Comparison of ENCODE assay signal across 9 cellular contexts in the genomic region with DNA sequence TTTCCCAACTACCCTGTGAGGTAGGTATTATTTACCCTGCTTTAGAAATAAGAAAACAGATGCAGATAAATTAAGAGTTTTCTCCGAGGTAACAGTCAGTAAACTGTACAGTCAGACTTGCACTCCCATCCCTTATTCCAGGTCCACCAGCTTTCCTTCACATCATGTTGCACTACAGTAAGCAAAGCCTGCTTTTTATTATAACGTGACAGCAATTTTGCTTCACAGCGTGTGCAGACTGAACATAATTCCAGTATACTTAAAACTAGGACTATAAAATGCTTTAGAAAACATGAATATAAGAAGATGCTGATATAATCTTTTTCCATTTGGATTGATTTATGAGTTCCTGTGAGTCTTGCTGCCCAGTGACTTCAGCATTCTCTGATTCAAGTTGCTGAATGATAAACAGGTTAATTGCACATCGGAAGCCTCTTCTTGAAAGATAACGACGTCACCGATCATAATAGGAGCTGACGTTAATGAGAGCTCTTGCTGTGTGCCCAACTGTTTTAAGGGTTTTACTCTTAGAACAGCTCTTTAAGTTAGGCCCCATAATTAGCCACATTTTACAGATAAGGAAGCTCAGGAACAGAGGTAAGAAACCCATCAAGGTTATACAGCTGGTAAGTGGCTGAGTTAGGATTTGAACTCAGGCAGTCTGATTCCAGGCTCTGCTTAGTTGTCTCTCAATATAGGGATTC. TPM values are rescaled to one million over a fixed set of nuclear protein-coding genes. Genes with fewer than 3 reads are reported as not detected.
DNase-seq lines count a peak whose midpoint lies in the region; FAIRE-seq and TF ChIP-seq lines count a peak whose summit lies in the region.
"Had no signal": no experiment of that assay in that cellular context is flagged by ENCODE, and none has a peak within 500 bp of the region (broad histone marks: within the 10 kb centered on the region; RNA-seq: fewer than 3 reads in every experiment).

No MANE protein-coding gene starts in this region.

- TF ChIP-seq CTCF in D721Med (IDR thresholded peaks at IDR 0.05; ENCODE audit: insufficient read depth, missing control alignments) = no peak

- FAIRE-seq in D721Med (lab: Jason Lieb, UNC) = no peak
- FAIRE-seq: A204.1 had no signal

- DNase-seq in DMS 273 (lab: John Stamatoyannopoulos, UW; ENCODE audit: unreplicated experiment) = peak; percentile 70
- no peak for DNase-seq in DMS 273 treated with DMSO at 0.1 percent for 48 hours (lab: John Stamatoyannopoulos, UW)
- peak; percentile 72 for DNase-seq in NCI-H146 treated with DMSO at 0.1 percent for 48 hours (lab: John Stamatoyannopoulos, UW; ENCODE audit: unreplicated experiment)
- peak; percentile 10 for DNase-seq in cerebellum (ENCODE audit: low spot score)
- peak; percentile 18 for DNase-seq in myocyte (ENCODE audit: low read depth)
- DNase-seq in anterior cingulate cortex (lab: John Stamatoyannopoulos, UW) = no peak
- DNase-seq in D721Med (ENCODE audit: insufficient read length, low spot score) = no peak
- DNase-seq in inferior parietal cortex (ENCODE audit: extremely low spot score) = no peak

RNA-seq across cellular contexts. Expression of a gene that starts 1.4 kb away (rescaled TPM):
- total RNA-seq in cerebellum (50.4 TPM), myocyte (24.5 and 26.7 TPM in 2 replicates)
- 21.4 TPM for polyA plus RNA-seq in myocyte (2012)

RNA-seq across cellular contexts. Expression of a gene that starts 20.4 kb away (rescaled TPM):
- total RNA-seq in cerebellum (11.1 TPM), myocyte (9.5 and 10.8 TPM in 2 replicates)
- 7.5 TPM for polyA plus RNA-seq in myocyte (2012)

RNA-seq across cellular contexts. Expression of a gene that starts 20.4 kb away (rescaled TPM):
- total RNA-seq in cerebellum (4.0 TPM), myocyte (5.2 TPM in 2 replicates)
- 1.9 TPM for polyA plus RNA-seq in myocyte (2012)

Comparison
In these comparisons a context has a peak if more than half of its experiments do, and no peak if none do; other contexts are left out.
1. DNase-seq: peak in DMS 273 (single experiment), NCI-H146 treated with DMSO at 0.1 percent for 48 hours (single experiment), cerebellum (single experiment) and myocyte (single experiment); none in DMS 273 treated with DMSO at 0.1 percent for 48 hours (single experiment), anterior cingulate cortex (0 of 58), D721Med (single experiment) and inferior parietal cortex (single experiment).